ENCODE assay signal across 13 cellular contexts in the genomic region with DNA sequence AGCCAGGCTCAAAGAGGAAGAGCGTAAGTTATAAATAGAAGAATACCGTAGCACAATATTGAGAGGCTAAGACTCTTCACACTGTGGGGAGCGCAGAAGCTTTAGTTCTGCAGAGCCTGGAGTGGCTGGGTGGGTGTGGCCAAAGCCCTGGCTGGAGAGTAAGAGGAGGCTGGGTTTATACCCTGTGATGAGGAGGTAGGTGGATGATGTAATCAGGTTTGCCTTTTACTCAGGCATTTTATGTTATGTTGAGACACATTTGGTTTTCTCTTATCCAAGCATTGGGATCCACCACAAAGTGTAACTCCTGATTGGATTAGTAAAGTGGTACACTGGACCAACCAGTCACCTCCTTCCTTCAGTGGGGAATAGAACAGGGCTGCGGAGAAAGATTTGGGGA. TPM values are rescaled to one million over a fixed set of nuclear protein-coding genes. Genes with fewer than 3 reads are reported as not detected.
DNase-seq lines count a peak whose midpoint lies in the region; ATAC-seq, FAIRE-seq and TF ChIP-seq lines count a peak whose summit lies in the region.
"Had no signal": no experiment of that assay in that cellular context is flagged by ENCODE, and none has a peak within 500 bp of the region (broad histone marks: within the 10 kb centered on the region; RNA-seq: fewer than 3 reads in every experiment).

No MANE protein-coding gene starts in this region.

- no peaks in the 10 kb centered on the region for H4K20me1 ChIP-seq in PC-9 (ENCODE audit: insufficient read depth)
- H4K20me1 ChIP-seq in keratinocyte (ENCODE audit: control insufficient read depth, extremely low read depth, insufficient read depth, low read length): no peaks in the 10 kb centered on the region

- H3K9me2 ChIP-seq in PC-9 (ENCODE audit: insufficient read depth): no peaks in the 10 kb centered on the region

- in situ Hi-C loops in transverse colon (cut with MboI; ENCODE audit: low pct_ligation_motif_present in 1 of 4, low pct_unique_long_range_greater_than_20kb in 1 of 4, low sequenced_read_pairs in 3 of 4): no loop called here

- CTCF ChIA-PET in PC-9 (lab: Charles Lee): no interaction called here

- no peaks in the 10 kb centered on the region for H3K9me1 ChIP-seq in keratinocyte (ENCODE audit: control insufficient read depth, extremely low read depth, insufficient read depth, low read length)

- H3K27ac ChIP-seq in HUES48 (ENCODE audit: low read depth, low read length) (peak overlapping the region; percentile 33), PC-9 (peak overlapping the region; percentile 97), keratinocyte (ENCODE audit: control insufficient read depth, insufficient read depth, low read length) (peak overlapping the region; percentile 74), transverse colon (no peak overlapping the region)
- H3K27ac ChIP-seq: heart left ventricle had no signal

- peaks cover 21% of the 10 kb centered on the region for H3F3A ChIP-seq in PC-9 (ENCODE audit: insufficient read depth, low read depth)

- H3K27me3 ChIP-seq in HUES48 (ENCODE audit: control insufficient read depth, insufficient read depth, low read length): no peaks in the 10 kb centered on the region
- no peaks in the 10 kb centered on the region for H3K27me3 ChIP-seq in PC-9 (ENCODE audit: insufficient read depth, low read depth)
- no peaks in the 10 kb centered on the region for H3K27me3 ChIP-seq in keratinocyte (ENCODE audit: control insufficient read depth, extremely low read depth, insufficient read depth, low read length)
- no peaks in the 10 kb centered on the region for H3K27me3 ChIP-seq in transverse colon
- H3K27me3 ChIP-seq: adrenal gland had no signal

- WGBS in transverse colon (ENCODE audit: low coverage in 1 of 2), 2 donors: 72 to 81% methylated on average over 3 to 4 of the region's 4 CpGs

- FAIRE-seq in keratinocyte (lab: Jason Lieb, UNC): peak; percentile 90
- FAIRE-seq: GM18507 had no signal

- intact Hi-C loops in PC-9 (cut with micrococcal nuclease; ENCODE audit: unreplicated experiment): loop anchor here (1.0 to 5.0 kb wide), 2 partner anchors 15 to 65 kb away; no protein-coding TSS in a partner anchor
- intact Hi-C loops in transverse colon (cut with DNase I; ENCODE audit: low total_unique reads): no loop called here

- H3K4me3 ChIP-seq in HUES48 (ENCODE audit: low read depth, low read length) (no peak overlapping the region), PC-9 (0 out of 2 replicates have a peak overlapping the region, but pooled peaks have one; percentile 2), keratinocyte (ENCODE audit: control insufficient read depth in 2 of 3, extremely low read depth in 1 of 3, insufficient read depth in 2 of 3, low read depth in 1 of 3, low read length in 3 of 3) (no peak overlapping the region), transverse colon (no peak overlapping the region)
- H3K4me3 ChIP-seq: adrenal gland, heart left ventricle had no signal

- no peaks in the 10 kb centered on the region for H3K9me3 ChIP-seq in HUES48 (ENCODE audit: control insufficient read depth, insufficient read depth, low read length)
- no peaks in the 10 kb centered on the region for H3K9me3 ChIP-seq in PC-9 (ENCODE audit: insufficient read depth, low read depth)
- H3K9me3 ChIP-seq in keratinocyte (ENCODE audit: control insufficient read depth, low read depth, low read length): no peaks in the 10 kb centered on the region
- H3K9me3 ChIP-seq in transverse colon: no peaks in the 10 kb centered on the region
- H3K9me3 ChIP-seq: adrenal gland, heart left ventricle had no signal

- H3K9ac ChIP-seq in HUES48 (ENCODE audit: low read depth, low read length) (0 out of 2 replicates have a peak overlapping the region, but pooled peaks have one; percentile 37), keratinocyte (ENCODE audit: control insufficient read depth, extremely low read depth, insufficient read depth, low read length) (no peak overlapping the region)

- no TSS peak for BruUV-seq in PC-9 (replicated peaks; lab: Mats Ljungman, UMichigan)

- POLR2A ChIA-PET in PC-9 (lab: Charles Lee; ENCODE audit: unreplicated experiment): interaction anchor here (0.6 kb wide), 1 partner anchor 102 kb away, joined by 3 read pairs; no protein-coding TSS in a partner anchor

- dilution Hi-C loops in keratinocyte (cut with MboI; ENCODE audit: extremely low pct_ligation_motif_present, low sequenced_read_pairs): no loop called here

- H2AFZ ChIP-seq in PC-9 (no peak overlapping the region), keratinocyte (ENCODE audit: control insufficient read depth, low read length) (no peak overlapping the region)

- H3K36me3 ChIP-seq in HUES48 (ENCODE audit: control insufficient read depth, insufficient read depth, low read length) (no peaks in the 10 kb centered on the region), PC-9 (ENCODE audit: low read depth) (no peaks in the 10 kb centered on the region; the same call in 1 of the 2 replicates), keratinocyte (ENCODE audit: control insufficient read depth in 2 of 2, extremely low read depth in 1 of 2, insufficient read depth in 2 of 2, low read length in 2 of 2) (no peaks in the 10 kb centered on the region), transverse colon (no peaks in the 10 kb centered on the region)
- H3K36me3 ChIP-seq: adrenal gland, heart left ventricle had no signal

- H3K4me2 ChIP-seq in PC-9 (peak overlapping the region; percentile 59), keratinocyte (ENCODE audit: control insufficient read depth, extremely low read depth, insufficient read depth, low read depth, low read length) (peak overlapping the region; percentile 4)

- DNase-seq in Daoy (ENCODE audit: low read depth) (peak; percentile 4), PC-9 (peak in 1 of 2 experiments; percentile 65), keratinocyte (ENCODE audit: low read depth, low spot score) (no peak), transverse colon (no peak), foreskin melanocyte (no peak)
- DNase-seq: DMS79; effector CD4-positive, alpha-beta T cell; heart left ventricle had no signal

- TF ChIP-seq EP300 in transverse colon (IDR thresholded peaks at IDR 0.05; ENCODE audit: low read depth): no peak

- ATAC-seq in HG03432 (IDR thresholded peaks at IDR 0.05; ENCODE audit: unreplicated experiment): no peak
- ATAC-seq: sciatic nerve had no signal

- TF ChIP-seq CTCF in PC-9 (conservative IDR thresholded peaks at IDR 0.05) (no peak), keratinocyte (optimal IDR thresholded peaks at IDR 0.05 in 1 of 3, IDR thresholded peaks at IDR 0.05 in 1 of 3, conservative IDR thresholded peaks at IDR 0.05 in 1 of 3; ENCODE audit: extremely low read depth in 1 of 3, insufficient read depth in 2 of 3, low read length in 3 of 3) (no peak), transverse colon (IDR thresholded peaks at IDR 0.05) (no peak)

- no peak for TF ChIP-seq POLR2A in transverse colon (IDR thresholded peaks at IDR 0.05)

- H3K4me1 ChIP-seq in HUES48 (ENCODE audit: control insufficient read depth, insufficient read depth, low read length): peaks cover 24% of the 10 kb centered on the region
- peaks cover 59% of the 10 kb centered on the region for H3K4me1 ChIP-seq in PC-9 (replicated peaks; ENCODE audit: insufficient read depth)
- H3K4me1 ChIP-seq in keratinocyte (ENCODE audit: control insufficient read depth, extremely low read depth, insufficient read depth, low read length): peaks cover 17% of the 10 kb centered on the region
- no peaks in the 10 kb centered on the region for H3K4me1 ChIP-seq in transverse colon
- H3K4me1 ChIP-seq: adrenal gland, heart left ventricle had no signal

- H3K79me2 ChIP-seq in PC-9 (ENCODE audit: low read depth) (peaks cover 93% of the 10 kb centered on the region), keratinocyte (ENCODE audit: control insufficient read depth, insufficient read depth, low read length) (peaks cover 39% of the 10 kb centered on the region)

RNA-seq across cellular contexts. Expression of a gene that starts 13.9 kb away (rescaled TPM):
- 0.45 and 1.6 TPM in 2 replicates for total RNA-seq in Daoy (2014; rRNA removed; shearing (Covaris generic))
- 35.6 and 37.3 TPM in 2 replicates for total RNA-seq in PC-9 (2021)
- polyA plus RNA-seq in keratinocyte: 14.1 to 21.7 TPM (median 19.9 TPM) in 3 replicates
- polyA plus RNA-seq in keratinocyte (2011; ENCODE audit: low read depth): 7.9 TPM
- 8.8 and 17.9 TPM in 2 replicates for polyA plus RNA-seq in keratinocyte (2011; cell fraction: cytosol; rRNA removed)
- 18.3 and 22.4 TPM in 2 replicates for polyA plus RNA-seq in keratinocyte (2011; cell fraction: nucleus; rRNA removed)
- 12.8 and 21.2 TPM in 2 replicates for polyA plus RNA-seq in keratinocyte (2012; ENCODE audit: low replicate concordance)
- polyA minus RNA-seq in keratinocyte: 15.8 to 22.6 TPM (median 22.5 TPM) in 3 replicates
- 14.4 TPM for polyA minus RNA-seq in keratinocyte (2011; cell fraction: cytosol; rRNA and poly(A)+ RNA removed)
- 16.5 and 27.5 TPM in 2 replicates for polyA minus RNA-seq in keratinocyte (2011; cell fraction: nucleus; rRNA and poly(A)+ RNA removed)
- total RNA-seq in transverse colon: 10 to 100 TPM; 21.6 to 44.0 (median 34.5) TPM

Comparison
In these comparisons a context has a peak if more than half of its experiments do, and no peak if none do; other contexts are left out.
1. H3K27ac ChIP-seq: peak in HUES48 (single experiment), PC-9 (single experiment) and keratinocyte (single experiment); none in transverse colon (0 of 4).